In genomic region chr1:97196825-97197516, GRCh38 we compare ENCODE assay signal across 21 cellular contexts.
"Had no signal": no experiment of that assay in that cellular context is flagged by ENCODE, and none has a peak within 500 bp of the region (broad histone marks: within the 10 kb centered on the region; RNA-seq: fewer than 3 reads in every experiment).

No MANE protein-coding gene starts in this region.

- ATAC-seq: activated CD8-positive, alpha-beta T cell treated with anti-CD3 and anti-CD28 coated beads, Interleukin-2, amount 10 ng/mL, durations not matched to agents 7 days and 5 days; activated T-cell treated with anti-CD3 and anti-CD28 coated beads, Interleukin-2, amount 50 U/mL, for 4 hours; left lobe of liver; natural killer cell treated with Interleukin-12 subunit alpha and Interleukin-12 subunit beta and Interleukin-15 and Interleukin-18, amount 100 ng/mL, for 72 hours; right lobe of liver; stimulated activated naive CD8-positive, alpha-beta T cell treated with anti-CD3 and anti-CD28 coated beads, Interleukin-15, amount 100 ng/mL, for 72 hours had no signal

- H3K4me3 ChIP-seq: breast epithelium, lung, right lobe of liver, suprapubic skin, transverse colon had no signal

- H3K4me1 ChIP-seq: breast epithelium, parathyroid adenoma, right lobe of liver, suprapubic skin, transverse colon had no signal

- H3K36me3 ChIP-seq: breast epithelium, transverse colon had no signal

- DNase-seq: activated CD4-positive, alpha-beta T cell treated with anti-CD3 and anti-CD28 coated beads for 48 hours; activated CD4-positive, CD25-positive, alpha-beta regulatory T cell; activated CD8-positive, alpha-beta T cell treated with anti-CD3 and anti-CD28 coated beads, Interleukin-2, amount 10 ng/mL, durations not matched to agents 7 days and 5 days; activated naive CD4-positive, alpha-beta T cell treated with anti-CD3 and anti-CD28 coated beads, Interleukin-2, amount 50 U/mL, for 16 hours; activated T-cell treated with anti-CD3 and anti-CD28 coated beads, Interleukin-2, amount 50 U/mL, for 4 hours; cortex of kidney; erythroblast; hypothalamus; right lobe of liver; small intestine; stimulated activated CD4-positive, alpha-beta T cell treated with anti-CD3 and anti-CD28 coated beads, Interleukin-15, amount 100 ng/mL, for 24 hours; stimulated activated CD4-positive, alpha-beta T cell treated with anti-CD3 and anti-CD28 coated beads, Interleukin-2, amount 100 ng/mL, for 48 hours; stimulated activated naive CD8-positive, alpha-beta T cell treated with anti-CD3 and anti-CD28 coated beads, Interleukin-15, amount 100 ng/mL, for 72 hours; transverse colon had no signal

- H3K9me3 ChIP-seq: breast epithelium, neutrophil, right lobe of liver, suprapubic skin, transverse colon had no signal

- H3K27ac ChIP-seq: breast epithelium, neutrophil, parathyroid adenoma, right lobe of liver, suprapubic skin, transverse colon had no signal

- H3K27me3 ChIP-seq: breast epithelium, neutrophil, right lobe of liver, suprapubic skin, transverse colon had no signal
